8 cellular contexts compared by ENCODE assay signal in the genomic region with DNA sequence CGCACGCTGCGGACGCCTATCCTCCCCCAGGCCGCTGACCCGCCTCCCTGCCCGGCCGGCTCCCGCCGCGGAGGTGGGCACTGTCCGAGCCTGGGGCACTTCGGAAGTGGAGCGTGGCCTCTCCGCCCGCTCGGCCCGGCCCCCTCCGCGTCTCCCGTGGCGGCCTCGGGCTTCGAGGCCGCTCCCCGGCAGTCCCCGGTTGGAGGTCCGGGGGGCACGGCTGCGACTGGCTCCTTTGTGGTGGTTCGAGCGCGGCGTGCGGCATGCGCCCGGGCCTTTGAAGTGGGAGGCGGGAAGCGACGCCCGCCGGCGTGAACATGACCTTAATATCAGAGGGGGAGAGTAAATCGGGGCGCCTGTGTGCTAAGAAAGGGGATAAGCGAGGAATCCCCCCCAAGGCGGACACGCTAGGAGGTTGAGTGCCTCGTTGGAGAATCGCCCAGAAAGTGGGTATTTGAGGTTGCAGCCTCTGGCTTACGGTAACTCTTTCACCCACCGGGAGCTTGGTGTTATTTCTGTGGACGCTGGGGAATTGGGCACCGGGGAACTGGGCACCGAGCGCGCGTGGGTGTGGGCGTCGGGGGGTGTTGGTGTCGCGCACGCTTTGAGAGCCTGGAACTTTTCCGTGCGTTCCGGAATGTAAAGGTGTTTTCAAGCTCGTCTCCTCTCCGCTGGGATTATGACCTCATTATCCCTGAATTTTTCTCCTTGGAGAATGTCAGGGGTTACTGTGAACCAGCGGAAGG. TPM values are rescaled to one million over a fixed set of nuclear protein-coding genes. Genes with fewer than 3 reads are reported as not detected.
DNase-seq lines count a peak whose midpoint lies in the region; ATAC-seq and TF ChIP-seq lines count a peak whose summit lies in the region.

No MANE protein-coding gene starts in this region.

- H3K4me3 Mint-ChIP-seq in T-cell (peak overlapping the region; percentile 86 to 92 (median 88)), immature natural killer cell (peak overlapping the region; percentile 87 to 93 (median 89))

- ATAC-seq in GM19025 (IDR thresholded peaks at IDR 0.05; ENCODE audit: low read depth, unreplicated experiment) (peak; percentile 31), HG03196 (IDR thresholded peaks at IDR 0.05; ENCODE audit: unreplicated experiment) (peak; percentile 29), T-cell (replicated peaks in 1 of 4) (peak; percentile 7 to 16 (median 12)), body of pancreas (peak; percentile 28)

- H3K36me3 Mint-ChIP-seq in T-cell (peaks cover 2% of the 10 kb centered on the region), immature natural killer cell (no peaks in the 10 kb centered on the region)

- no peaks in the 10 kb centered on the region for H3K9me3 Mint-ChIP-seq in T-cell
- no peaks in the 10 kb centered on the region for H3K9me3 Mint-ChIP-seq in immature natural killer cell

- TF ChIP-seq CTCF in body of pancreas (IDR thresholded peaks at IDR 0.05), result no peak
- TF ChIP-seq CTCF in GM10248 (IDR thresholded peaks at IDR 0.05; ENCODE audit: control extremely low read depth, extremely low read depth, low read depth, missing control alignments), result no peak

- H3K4me1 Mint-ChIP-seq in T-cell (peaks cover 31 to 40% (median 35%) of the 10 kb centered on the region in 3 donors), immature natural killer cell (peaks cover 20 to 29% of the 10 kb centered on the region in 2 donors)

- DNase-seq in T-cell (peak in 25 of 34 experiments; percentile 1 to 37 (median 14)), body of pancreas (peak in 3 of 4 donors; percentile 22 to 32 (median 25)), immature natural killer cell (peak in 2 of 3 donors; percentile 18 to 34), GM10248 (ENCODE audit: extremely low spot score) (no peak)
- DNase-seq in stimulated activated CD4-positive, alpha-beta T cell treated with anti-CD3 and anti-CD28 coated beads, Interleukin-2, amount 100 ng/mL, for 48 hours, result peak; percentile 28 to 33

- no peaks in the 10 kb centered on the region for H3K9me3 ChIP-seq in body of pancreas

- H3K27ac Mint-ChIP-seq in T-cell, result peak overlapping the region; percentile 43 to 66
- H3K27ac Mint-ChIP-seq in immature natural killer cell, result peak overlapping the region in 5 of 6 donors; percentile 45 to 86 (median 66)

- H3K36me3 ChIP-seq in ACC112 (ENCODE audit: insufficient read depth, low read length) (peaks cover 7% of the 10 kb centered on the region; the same call in 1 of the 2 replicates), body of pancreas (replicated peaks in 1 of 2; ENCODE audit: insufficient read depth in 1 of 2, low read depth in 2 of 2) (no peaks in the 10 kb centered on the region)

- CTCF ChIA-PET in T-cell (lab: Charles Lee) (interaction anchor here (0.6 to 2.2 kb wide), 6 partner anchors 10 to 226 kb away, joined by 3 to 13 read pairs (median 3); partner anchors contain the start of genes CDNF (in 1 of the 2), HSPA14 (in 1 of the 2) and MSANTD7 (in 1 of the 2)), GM10248 (lab: Yijun Ruan, JAX) (interaction anchor here (1.0 to 2.9 kb wide), 15 partner anchors 8 to 342 kb away, joined by 3 to 11 read pairs (median 5); partner anchors contain the start of genes CDNF, DCLRE1C, HSPA14 and MSANTD7)

- H3K4me1 ChIP-seq in ACC112 (ENCODE audit: control insufficient read depth, insufficient read depth, low read length, unreplicated experiment) (peaks cover 42% of the 10 kb centered on the region), body of pancreas (peaks cover 31% of the 10 kb centered on the region)

- peaks cover 80% of the 10 kb centered on the region for H3K79me2 ChIP-seq in ACC112 (ENCODE audit: control insufficient read depth, insufficient read depth, low read length, unreplicated experiment)

- peak overlapping the region; percentile 94 for H3K4me3 ChIP-seq in ACC112 (ENCODE audit: low read depth, low read length)
- peak overlapping the region; percentile 92 to 93 for H3K4me3 ChIP-seq in body of pancreas

- 1 to 2% methylated on average over 12 to 55 of the region's 69 CpGs for whole genome bisulfite sequencing in body of pancreas, 2 donors

- no peaks in the 10 kb centered on the region for H3K27me3 ChIP-seq in ACC112 (ENCODE audit: insufficient read depth, low read length)
- H3K27me3 ChIP-seq in body of pancreas, result no peaks in the 10 kb centered on the region

- H3K27me3 Mint-ChIP-seq in T-cell, result no peaks in the 10 kb centered on the region
- H3K27me3 Mint-ChIP-seq in immature natural killer cell (ENCODE audit: low read depth in 3 of 3), result peaks cover 0 to 11% (median 9%) of the 10 kb centered on the region in 3 donors

- POLR2A ChIA-PET in T-cell (lab: Charles Lee) (interaction anchor here (0.6 to 2.2 kb wide), 3 partner anchors 14 to 73 kb away, joined by 3 to 13 read pairs (median 3); partner anchors contain the start of genes CDNF (in 1 of the 2), HSPA14 (in 1 of the 2) and MSANTD7 (in 1 of the 2)), GM10248 (lab: Yijun Ruan, JAX) (interaction anchor here (1.7 kb wide), 1 partner anchor 41 kb away, joined by 7 read pairs; the partner anchor contains the start of genes CDNF, HSPA14 and MSANTD7)

- peak overlapping the region; percentile 80 for H2AFZ ChIP-seq in ACC112 (ENCODE audit: low read length, unreplicated experiment)

- no peak for TF ChIP-seq POLR2A in body of pancreas (IDR thresholded peaks at IDR 0.05)

- intact Hi-C loops in body of pancreas (cut with DNase I), result no loop called here

- H3K27ac ChIP-seq in ACC112 (ENCODE audit: low read depth, low read length) (peak overlapping the region; percentile 91), body of pancreas (peak overlapping the region; percentile 91 to 98 (median 94))

RNA-seq across cellular contexts. Expression of gene SUV39H2, which starts 0.6 kb away (rescaled TPM):
- 1 to 10 TPM; 2.4 to 5.1 (median 3.4) TPM for total RNA-seq in T-cell
- 1 to 10 TPM; 3.1 to 4.6 TPM for total RNA-seq in body of pancreas
- polyA plus RNA-seq in immature natural killer cell, result 1 to 10 TPM in 2 of 3 donors, not detected in 1; 2.6 to 5.0 TPM

RNA-seq across cellular contexts. Expression of gene HSPA14, which starts 41.1 kb away (rescaled TPM):
- 10 to 100 TPM; 13.0 to 19.5 (median 15.0) TPM for total RNA-seq in T-cell
- 1 to 10 TPM; 6.6 to 7.8 TPM for total RNA-seq in body of pancreas
- polyA plus RNA-seq in immature natural killer cell, result 10 to 100 TPM; 17.0 to 22.0 (median 19.0) TPM

RNA-seq across cellular contexts. Expression of gene MSANTD7, which starts 41.1 kb away (rescaled TPM):
- total RNA-seq in T-cell, result 10 to 100 TPM; 11.7 to 31.5 (median 14.9) TPM
- total RNA-seq in body of pancreas, result 10 to 100 TPM in 1 of 2 donors, 1 to 10 TPM in 1; 6.5 to 11.5 TPM
- 10 to 100 TPM; 10.1 to 21.3 (median 13.6) TPM for polyA plus RNA-seq in immature natural killer cell

RNA-seq across cellular contexts. Expression of gene CDNF, which starts 41.4 kb away (rescaled TPM):
- total RNA-seq in T-cell (1 to 10 TPM; 1.5 to 4.0 (median 2.5) TPM), body of pancreas (10 to 100 TPM in 1 of 2 donors, 1 to 10 TPM in 1; 1.3 to 15.3 TPM)
- 1 to 10 TPM in 1 of 3 donors, under 1 TPM in 1, not detected in 1; 0.58 to 1.3 TPM for polyA plus RNA-seq in immature natural killer cell
